4 cellular contexts compared by ENCODE assay signal in the genomic region with DNA sequence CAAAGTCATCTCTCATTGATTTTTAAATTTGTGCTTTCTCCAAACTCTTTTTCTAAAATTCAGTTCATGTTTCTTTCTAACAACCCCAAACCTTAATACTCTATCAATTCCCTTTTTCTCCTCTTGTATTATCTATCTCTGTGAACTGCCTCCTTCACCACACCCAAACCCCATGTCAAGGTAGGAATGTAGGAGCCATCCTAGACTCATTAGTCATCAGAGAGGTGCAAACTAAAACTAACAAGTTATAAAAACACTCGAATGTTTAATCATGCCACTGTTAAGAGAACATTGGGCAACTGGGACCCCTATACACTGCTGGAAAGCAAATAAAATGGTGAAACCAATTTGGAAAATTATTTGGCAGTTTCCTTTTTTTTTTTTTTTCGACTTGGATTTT.
"Had no signal": no experiment of that assay in that cellular context is flagged by ENCODE, and none has a peak within 500 bp of the region (broad histone marks: within the 10 kb centered on the region; RNA-seq: fewer than 3 reads in every experiment).

No MANE protein-coding gene starts in this region.

- H3K4me3 ChIP-seq: GM23338 had no signal

- H2AFZ ChIP-seq: GM23338 had no signal

- H3K4me2 ChIP-seq: GM23338 had no signal

- DNase-seq: H9, HCEC 1CT, IMR-90 had no signal

- ATAC-seq: GM23338 had no signal
